Comparison of ENCODE assay signal across 18 cellular contexts in genomic region chr11:61744181-61744580, GRCh38.
"Had no signal": no experiment of that assay in that cellular context is flagged by ENCODE, and none has a peak within 500 bp of the region (broad histone marks: within the 10 kb centered on the region; RNA-seq: fewer than 3 reads in every experiment).

No MANE protein-coding gene starts in this region.

- H3K4me3 ChIP-seq: colonic mucosa, heart right ventricle, lung, sigmoid colon, stomach had no signal

- H3K4me1 ChIP-seq: colonic mucosa, sigmoid colon had no signal

- FAIRE-seq: frontal cortex, small intestine had no signal

- ATAC-seq: heart right ventricle, left colon, left ventricle myocardium superior had no signal

- H3K27ac ChIP-seq: colonic mucosa, heart right ventricle, sigmoid colon, stomach had no signal

- DNase-seq: colonic mucosa; effector CD4-positive, alpha-beta T cell; heart right ventricle; hypothalamus; left colon; left ventricle myocardium superior; mesenchymal stem cell; midbrain; posterior cingulate gyrus; sigmoid colon; small intestine; stimulated activated CD4-positive, alpha-beta T cell treated with anti-CD3 and anti-CD28 coated beads, Interleukin-12 subunit alpha, Interleukin-12 subunit beta, amount 100 ng/mL, for 4 hours; stimulated activated naive CD4-positive, alpha-beta T cell; stomach; trophoblast cell had no signal

- H3K9me3 ChIP-seq: colonic mucosa, heart right ventricle, sigmoid colon, stomach had no signal

- H3K27ac Mint-ChIP-seq: nephron had no signal

- H3K4me3 Mint-ChIP-seq: nephron had no signal

- H3K9me3 Mint-ChIP-seq: nephron had no signal

- H3K27me3 ChIP-seq: colonic mucosa, heart right ventricle, sigmoid colon, stomach had no signal

- H3K36me3 ChIP-seq: colonic mucosa had no signal
